ENCODE assay signal across 1 cellular context in the genomic region with DNA sequence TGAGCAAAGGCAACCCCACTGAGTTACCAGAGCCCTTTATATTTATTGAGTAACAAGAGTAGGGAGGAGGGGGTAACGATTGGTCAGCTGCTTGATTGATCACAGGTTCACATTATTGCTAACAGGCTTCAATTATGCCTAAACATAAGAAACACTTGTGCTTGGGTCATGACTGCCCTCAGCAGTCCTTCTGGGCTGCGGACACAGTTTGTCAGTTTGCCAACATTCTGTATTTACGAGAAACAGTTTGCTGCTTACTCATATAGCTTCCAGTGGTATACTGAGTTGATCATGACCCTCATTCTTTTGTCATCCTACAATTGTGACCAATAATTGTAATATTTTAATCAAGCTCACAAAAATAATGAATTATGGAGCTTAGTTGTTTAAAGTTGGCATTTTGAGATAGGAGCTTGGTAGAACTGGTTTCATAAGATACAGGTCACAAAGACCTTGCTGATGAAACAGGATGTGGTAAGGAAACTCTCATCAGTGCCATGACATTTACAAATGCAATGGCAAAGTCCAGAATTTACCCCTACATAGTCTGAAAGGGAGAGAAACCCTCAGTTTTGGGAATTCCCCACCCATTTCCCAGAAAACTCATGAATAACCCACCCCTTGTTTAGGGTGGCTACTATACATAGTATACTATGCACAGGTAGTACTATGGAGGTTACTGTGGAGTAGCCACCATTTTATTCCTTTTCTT.
TF ChIP-seq lines count a peak whose summit lies in the region.

No MANE protein-coding gene starts in this region.

TF ChIP-seq in GM23338, 12 proteins besides CTCF, POLR2A, EP300 and RAD21 (continued from another document):
- TF ChIP-seq, protein P1, sequence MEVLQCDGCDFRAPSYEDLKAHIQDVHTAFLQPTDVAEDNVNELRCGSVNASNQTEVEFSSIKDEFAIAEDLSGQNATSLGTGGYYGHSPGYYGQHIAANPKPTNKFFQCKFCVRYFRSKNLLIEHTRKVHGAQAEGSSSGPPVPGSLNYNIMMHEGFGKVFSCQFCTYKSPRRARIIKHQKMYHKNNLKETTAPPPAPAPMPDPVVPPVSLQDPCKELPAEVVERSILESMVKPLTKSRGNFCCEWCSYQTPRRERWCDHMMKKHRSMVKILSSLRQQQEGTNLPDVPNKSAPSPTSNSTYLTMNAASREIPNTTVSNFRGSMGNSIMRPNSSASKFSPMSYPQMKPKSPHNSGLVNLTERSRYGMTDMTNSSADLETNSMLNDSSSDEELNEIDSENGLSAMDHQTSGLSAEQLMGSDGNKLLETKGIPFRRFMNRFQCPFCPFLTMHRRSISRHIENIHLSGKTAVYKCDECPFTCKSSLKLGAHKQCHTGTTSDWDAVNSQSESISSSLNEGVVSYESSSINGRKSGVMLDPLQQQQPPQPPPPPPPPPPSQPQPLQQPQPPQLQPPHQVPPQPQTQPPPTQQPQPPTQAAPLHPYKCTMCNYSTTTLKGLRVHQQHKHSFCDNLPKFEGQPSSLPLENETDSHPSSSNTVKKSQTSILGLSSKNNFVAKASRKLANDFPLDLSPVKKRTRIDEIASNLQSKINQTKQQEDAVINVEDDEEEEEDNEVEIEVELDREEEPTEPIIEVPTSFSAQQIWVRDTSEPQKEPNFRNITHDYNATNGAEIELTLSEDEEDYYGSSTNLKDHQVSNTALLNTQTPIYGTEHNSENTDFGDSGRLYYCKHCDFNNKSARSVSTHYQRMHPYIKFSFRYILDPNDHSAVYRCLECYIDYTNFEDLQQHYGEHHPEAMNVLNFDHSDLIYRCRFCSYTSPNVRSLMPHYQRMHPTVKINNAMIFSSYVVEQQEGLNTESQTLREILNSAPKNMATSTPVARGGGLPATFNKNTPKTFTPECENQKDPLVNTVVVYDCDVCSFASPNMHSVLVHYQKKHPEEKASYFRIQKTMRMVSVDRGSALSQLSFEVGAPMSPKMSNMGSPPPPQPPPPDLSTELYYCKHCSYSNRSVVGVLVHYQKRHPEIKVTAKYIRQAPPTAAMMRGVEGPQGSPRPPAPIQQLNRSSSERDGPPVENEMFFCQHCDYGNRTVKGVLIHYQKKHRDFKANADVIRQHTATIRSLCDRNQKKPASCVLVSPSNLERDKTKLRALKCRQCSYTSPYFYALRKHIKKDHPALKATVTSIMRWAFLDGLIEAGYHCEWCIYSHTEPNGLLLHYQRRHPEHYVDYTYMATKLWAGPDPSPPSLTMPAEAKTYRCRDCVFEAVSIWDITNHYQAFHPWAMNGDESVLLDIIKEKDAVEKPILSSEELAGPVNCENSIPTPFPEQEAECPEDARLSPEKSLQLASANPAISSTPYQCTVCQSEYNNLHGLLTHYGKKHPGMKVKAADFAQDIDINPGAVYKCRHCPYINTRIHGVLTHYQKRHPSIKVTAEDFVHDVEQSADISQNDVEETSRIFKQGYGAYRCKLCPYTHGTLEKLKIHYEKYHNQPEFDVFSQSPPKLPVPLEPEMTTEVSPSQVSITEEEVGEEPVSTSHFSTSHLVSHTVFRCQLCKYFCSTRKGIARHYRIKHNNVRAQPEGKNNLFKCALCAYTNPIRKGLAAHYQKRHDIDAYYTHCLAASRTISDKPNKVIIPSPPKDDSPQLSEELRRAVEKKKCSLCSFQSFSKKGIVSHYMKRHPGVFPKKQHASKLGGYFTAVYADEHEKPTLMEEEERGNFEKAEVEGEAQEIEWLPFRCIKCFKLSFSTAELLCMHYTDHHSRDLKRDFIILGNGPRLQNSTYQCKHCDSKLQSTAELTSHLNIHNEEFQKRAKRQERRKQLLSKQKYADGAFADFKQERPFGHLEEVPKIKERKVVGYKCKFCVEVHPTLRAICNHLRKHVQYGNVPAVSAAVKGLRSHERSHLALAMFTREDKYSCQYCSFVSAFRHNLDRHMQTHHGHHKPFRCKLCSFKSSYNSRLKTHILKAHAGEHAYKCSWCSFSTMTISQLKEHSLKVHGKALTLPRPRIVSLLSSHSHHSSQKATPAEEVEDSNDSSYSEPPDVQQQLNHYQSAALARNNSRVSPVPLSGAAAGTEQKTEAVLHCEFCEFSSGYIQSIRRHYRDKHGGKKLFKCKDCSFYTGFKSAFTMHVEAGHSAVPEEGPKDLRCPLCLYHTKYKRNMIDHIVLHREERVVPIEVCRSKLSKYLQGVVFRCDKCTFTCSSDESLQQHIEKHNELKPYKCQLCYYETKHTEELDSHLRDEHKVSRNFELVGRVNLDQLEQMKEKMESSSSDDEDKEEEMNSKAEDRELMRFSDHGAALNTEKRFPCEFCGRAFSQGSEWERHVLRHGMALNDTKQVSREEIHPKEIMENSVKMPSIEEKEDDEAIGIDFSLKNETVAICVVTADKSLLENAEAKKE (CRISPR knock-in tag; IDR thresholded peaks at IDR 0.05), result no peak
- no peak for TF ChIP-seq ZNF114 (CRISPR knock-in tag; IDR thresholded peaks at IDR 0.05)
- no peak for TF ChIP-seq NANOG (IDR thresholded peaks at IDR 0.05; ENCODE audit: borderline replicate concordance)
- TF ChIP-seq, protein P2, sequence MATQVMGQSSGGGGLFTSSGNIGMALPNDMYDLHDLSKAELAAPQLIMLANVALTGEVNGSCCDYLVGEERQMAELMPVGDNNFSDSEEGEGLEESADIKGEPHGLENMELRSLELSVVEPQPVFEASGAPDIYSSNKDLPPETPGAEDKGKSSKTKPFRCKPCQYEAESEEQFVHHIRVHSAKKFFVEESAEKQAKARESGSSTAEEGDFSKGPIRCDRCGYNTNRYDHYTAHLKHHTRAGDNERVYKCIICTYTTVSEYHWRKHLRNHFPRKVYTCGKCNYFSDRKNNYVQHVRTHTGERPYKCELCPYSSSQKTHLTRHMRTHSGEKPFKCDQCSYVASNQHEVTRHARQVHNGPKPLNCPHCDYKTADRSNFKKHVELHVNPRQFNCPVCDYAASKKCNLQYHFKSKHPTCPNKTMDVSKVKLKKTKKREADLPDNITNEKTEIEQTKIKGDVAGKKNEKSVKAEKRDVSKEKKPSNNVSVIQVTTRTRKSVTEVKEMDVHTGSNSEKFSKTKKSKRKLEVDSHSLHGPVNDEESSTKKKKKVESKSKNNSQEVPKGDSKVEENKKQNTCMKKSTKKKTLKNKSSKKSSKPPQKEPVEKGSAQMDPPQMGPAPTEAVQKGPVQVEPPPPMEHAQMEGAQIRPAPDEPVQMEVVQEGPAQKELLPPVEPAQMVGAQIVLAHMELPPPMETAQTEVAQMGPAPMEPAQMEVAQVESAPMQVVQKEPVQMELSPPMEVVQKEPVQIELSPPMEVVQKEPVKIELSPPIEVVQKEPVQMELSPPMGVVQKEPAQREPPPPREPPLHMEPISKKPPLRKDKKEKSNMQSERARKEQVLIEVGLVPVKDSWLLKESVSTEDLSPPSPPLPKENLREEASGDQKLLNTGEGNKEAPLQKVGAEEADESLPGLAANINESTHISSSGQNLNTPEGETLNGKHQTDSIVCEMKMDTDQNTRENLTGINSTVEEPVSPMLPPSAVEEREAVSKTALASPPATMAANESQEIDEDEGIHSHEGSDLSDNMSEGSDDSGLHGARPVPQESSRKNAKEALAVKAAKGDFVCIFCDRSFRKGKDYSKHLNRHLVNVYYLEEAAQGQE (IDR thresholded peaks at IDR 0.05; ENCODE audit: unreplicated experiment), result no peak
- TF ChIP-seq JUNB (IDR thresholded peaks at IDR 0.05; ENCODE audit: unreplicated experiment), result no peak
- TF ChIP-seq EZH2phosphoT487 (IDR thresholded peaks at IDR 0.05; ENCODE audit: unreplicated experiment), result no peak
